ENCODE assay signal across 10 cellular contexts in the genomic region with DNA sequence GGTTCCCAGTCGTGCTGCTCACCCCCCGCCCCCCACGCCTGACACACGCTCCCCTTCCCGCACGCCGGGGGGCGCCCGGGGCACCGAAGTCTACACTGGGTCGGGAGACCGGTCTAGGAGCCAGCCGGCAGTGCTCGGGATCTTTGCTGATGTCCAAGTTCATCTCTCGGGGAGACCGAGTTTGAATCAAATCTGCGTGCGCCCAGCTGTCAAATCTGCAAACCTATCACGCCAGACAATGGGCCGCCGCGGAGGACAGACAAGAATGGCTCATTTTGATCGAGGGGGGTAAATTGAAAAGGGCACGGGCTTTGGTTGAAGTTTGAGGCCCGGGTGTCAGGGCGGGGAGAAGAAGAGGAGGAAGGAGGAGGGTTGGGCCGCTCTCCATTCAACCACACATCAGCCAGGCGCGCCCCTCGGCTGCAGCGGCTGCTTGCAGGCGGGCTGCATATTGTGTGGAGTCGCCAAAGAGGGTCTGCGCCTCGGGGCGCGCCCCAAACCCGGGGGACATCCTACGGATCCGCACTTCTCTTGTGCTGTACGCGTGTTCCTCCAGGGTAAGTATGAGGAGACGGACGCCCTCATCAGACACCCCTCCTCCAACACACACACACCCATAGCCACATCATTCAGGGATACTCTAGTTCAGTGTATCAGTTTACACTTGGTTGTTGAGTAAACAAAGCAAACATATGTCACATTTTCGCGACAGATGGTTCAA. TPM values are rescaled to one million over a fixed set of nuclear protein-coding genes. Genes with fewer than 3 reads are reported as not detected.
DNase-seq lines count a peak whose midpoint lies in the region; ATAC-seq and TF ChIP-seq lines count a peak whose summit lies in the region.
"Had no signal": no experiment of that assay in that cellular context is flagged by ENCODE, and none has a peak within 500 bp of the region (broad histone marks: within the 10 kb centered on the region; RNA-seq: fewer than 3 reads in every experiment).

No MANE protein-coding gene starts in this region.

- no peak overlapping the region for H3K27ac ChIP-seq in thoracic aorta
- H3K27ac ChIP-seq: HL-60 had no signal

- POLR2A ChIA-PET in activated CD8-positive, alpha-beta T cell treated with anti-CD3 and anti-CD28 coated beads, Interleukin-2, amount 10 ng/mL, durations not matched to agents 7 days and 5 days (lab: Charles Lee): no interaction called here

- peaks cover 51% of the 10 kb centered on the region for H3K27me3 Mint-ChIP-seq in activated CD8-positive, alpha-beta T cell treated with anti-CD3 and anti-CD28 coated beads, Interleukin-2, amount 10 ng/mL, durations not matched to agents 7 days and 5 days (ENCODE audit: low read depth)

- H3K4me3 Mint-ChIP-seq in activated CD8-positive, alpha-beta T cell treated with anti-CD3 and anti-CD28 coated beads, Interleukin-2, amount 10 ng/mL, durations not matched to agents 7 days and 5 days: peak overlapping the region; percentile 31

- ATAC-seq in activated CD8-positive, alpha-beta T cell treated with anti-CD3 and anti-CD28 coated beads, Interleukin-2, amount 10 ng/mL, durations not matched to agents 7 days and 5 days: no peak
- no peak for ATAC-seq in thoracic aorta (ENCODE audit: insufficient number of reproducible peaks, low FRiP score, low read depth)
- ATAC-seq in GM19463 (IDR thresholded peaks at IDR 0.05; ENCODE audit: unreplicated experiment): no peak
- ATAC-seq in HG03520 (IDR thresholded peaks at IDR 0.05; ENCODE audit: unreplicated experiment): no peak

- H3K36me3 Mint-ChIP-seq in activated CD8-positive, alpha-beta T cell treated with anti-CD3 and anti-CD28 coated beads, Interleukin-2, amount 10 ng/mL, durations not matched to agents 7 days and 5 days (ENCODE audit: low read depth): peaks cover 4% of the 10 kb centered on the region

- no peaks in the 10 kb centered on the region for H3K9me3 Mint-ChIP-seq in activated CD8-positive, alpha-beta T cell treated with anti-CD3 and anti-CD28 coated beads, Interleukin-2, amount 10 ng/mL, durations not matched to agents 7 days and 5 days (ENCODE audit: insufficient read depth)

- peak overlapping the region; percentile 77 for H3K4me3 ChIP-seq in thoracic aorta

- peaks cover 0 to 14% of the 10 kb centered on the region in 2 donors for H3K4me1 ChIP-seq in thoracic aorta (ENCODE audit: control insufficient read depth in 1 of 2, low read depth in 2 of 2)

- H3K9me3 ChIP-seq in thoracic aorta: no peaks in the 10 kb centered on the region

- peak; percentile 10 for DNase-seq in DMS153 treated with DMSO at 0.1 percent for 48 hours (lab: John Stamatoyannopoulos, UW; ENCODE audit: unreplicated experiment)
- DNase-seq in DMS153 (lab: John Stamatoyannopoulos, UW): no peak
- DNase-seq in activated CD8-positive, alpha-beta T cell treated with anti-CD3 and anti-CD28 coated beads, Interleukin-2, amount 10 ng/mL, durations not matched to agents 7 days and 5 days: no peak
- DNase-seq in islet precursor cell: peak; percentile 71
- DNase-seq in thoracic aorta (ENCODE audit: low spot score): no peak
- no peak for DNase-seq in SHP77 (lab: John Stamatoyannopoulos, UW)

- peaks cover 14% of the 10 kb centered on the region for H3K4me1 Mint-ChIP-seq in activated CD8-positive, alpha-beta T cell treated with anti-CD3 and anti-CD28 coated beads, Interleukin-2, amount 10 ng/mL, durations not matched to agents 7 days and 5 days (ENCODE audit: low read depth)

- no peak overlapping the region for H3K27ac Mint-ChIP-seq in activated CD8-positive, alpha-beta T cell treated with anti-CD3 and anti-CD28 coated beads, Interleukin-2, amount 10 ng/mL, durations not matched to agents 7 days and 5 days

- H3K36me3 ChIP-seq in thoracic aorta: no peaks in the 10 kb centered on the region

- no peak for TF ChIP-seq CTCF in thoracic aorta (IDR thresholded peaks at IDR 0.05)

- CTCF ChIA-PET in activated CD8-positive, alpha-beta T cell treated with anti-CD3 and anti-CD28 coated beads, Interleukin-2, amount 10 ng/mL, durations not matched to agents 7 days and 5 days (lab: Charles Lee): no interaction called here

- H3K27me3 ChIP-seq in thoracic aorta (replicated peaks; ENCODE audit: insufficient read depth): no peaks in the 10 kb centered on the region

RNA-seq across cellular contexts. Expression of a gene that starts 1.3 kb away (rescaled TPM):
- not detected for total RNA-seq in activated CD8-positive, alpha-beta T cell treated with anti-CD3 and anti-CD28 coated beads, Interleukin-2, amount 10 ng/mL, durations not matched to agents 7 days and 5 days
- 1 to 10 TPM; 5.8 to 9.3 TPM for total RNA-seq in thoracic aorta

RNA-seq across cellular contexts. Expression of a gene that starts 49.9 kb away (rescaled TPM):
- total RNA-seq in activated CD8-positive, alpha-beta T cell treated with anti-CD3 and anti-CD28 coated beads, Interleukin-2, amount 10 ng/mL, durations not matched to agents 7 days and 5 days: not detected
- not detected for total RNA-seq in thoracic aorta
- total RNA-seq: renal cortical epithelial cell had no signal

Comparison
In these comparisons a context has a peak if more than half of its experiments do, and no peak if none do; other contexts are left out.
1. DNase-seq: peak in DMS153 treated with DMSO at 0.1 percent for 48 hours (single experiment) and islet precursor cell (single experiment); none in DMS153 (single experiment), activated CD8-positive, alpha-beta T cell treated with anti-CD3 and anti-CD28 coated beads, Interleukin-2, amount 10 ng/mL, durations not matched to agents 7 days and 5 days (single experiment), thoracic aorta (single experiment) and SHP77 (0 of 2).
2. RNA of a gene that starts 1.3 kb away (total RNA-seq): 5.8 to 9.3 TPM in thoracic aorta; not detected in activated CD8-positive, alpha-beta T cell treated with anti-CD3 and anti-CD28 coated beads, Interleukin-2, amount 10 ng/mL, durations not matched to agents 7 days and 5 days; every median in the first group is over 4 times any median in the second.